ENCODE assay signal across 23 cellular contexts in the genomic region with DNA sequence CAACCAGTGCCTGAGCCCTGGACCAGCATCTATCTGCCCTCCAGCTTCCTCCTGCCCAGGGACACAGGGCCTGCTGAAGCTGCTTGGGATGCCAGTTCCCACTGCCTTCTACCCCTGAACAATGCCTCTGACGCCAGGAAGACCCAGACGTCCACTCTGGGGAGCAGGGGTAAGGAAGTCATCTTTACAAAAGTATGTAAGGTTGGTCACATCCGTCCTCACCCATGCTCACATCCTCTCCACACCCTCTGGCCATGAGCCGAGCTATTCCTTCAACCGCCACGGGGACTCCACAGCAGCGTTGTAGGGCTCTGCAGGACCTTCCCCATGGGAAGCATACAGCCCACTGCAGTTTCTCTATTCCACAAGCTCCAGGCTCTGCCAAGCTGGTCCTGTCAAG. TPM values are rescaled to one million over a fixed set of nuclear protein-coding genes. Genes with fewer than 3 reads are reported as not detected.
A peak's percentile ranks its signal among the peaks of the same experiment; 100 is the strongest.
DNase-seq lines count a peak whose midpoint lies in the region; ATAC-seq, FAIRE-seq and TF ChIP-seq lines count a peak whose summit lies in the region.
"Had no signal": no experiment of that assay in that cellular context is flagged by ENCODE, and none has a peak within 500 bp of the region (broad histone marks: within the 10 kb centered on the region; RNA-seq: fewer than 3 reads in every experiment).

No MANE protein-coding gene starts in this region.

- no peak for TF ChIP-seq CTCF in body of pancreas (IDR thresholded peaks at IDR 0.05)
- no peak for TF ChIP-seq CTCF in gastrocnemius medialis (IDR thresholded peaks at IDR 0.05 in 4 of 5, conservative IDR thresholded peaks at IDR 0.05 in 1 of 5)

- H3K4me1 ChIP-seq in body of pancreas = no peaks in the 10 kb centered on the region
- no peaks in the 10 kb centered on the region for H3K4me1 ChIP-seq in right cardiac atrium (ENCODE audit: control insufficient read depth, insufficient read depth, low read length)
- H3K4me1 ChIP-seq in gastrocnemius medialis = no peaks in the 10 kb centered on the region
- H3K4me1 ChIP-seq: A549, BLaER1, Peyer's patch had no signal

- H3K4me3 ChIP-seq in body of pancreas = no peak overlapping the region
- no peak overlapping the region for H3K4me3 ChIP-seq in right cardiac atrium (ENCODE audit: low read length)
- H3K4me3 ChIP-seq in gastrocnemius medialis = no peak overlapping the region
- no peak overlapping the region for H3K4me3 ChIP-seq in MG63
- H3K4me3 ChIP-seq: A549, BLaER1, Peyer's patch, SK-N-MC had no signal

- H3K36me3 ChIP-seq in body of pancreas (replicated peaks in 1 of 2; ENCODE audit: insufficient read depth in 1 of 2, low read depth in 2 of 2) (no peaks in the 10 kb centered on the region), gastrocnemius medialis (no peaks in the 10 kb centered on the region), MG63 (no peaks in the 10 kb centered on the region)
- H3K36me3 ChIP-seq: BLaER1, Peyer's patch had no signal

- TF ChIP-seq POLR2A in body of pancreas (IDR thresholded peaks at IDR 0.05) (no peak), gastrocnemius medialis (IDR thresholded peaks at IDR 0.05) (no peak)

- no peak overlapping the region for H3K27ac ChIP-seq in body of pancreas
- no peak overlapping the region for H3K27ac ChIP-seq in right cardiac atrium (ENCODE audit: low read length)
- H3K27ac ChIP-seq in gastrocnemius medialis = no peak overlapping the region
- H3K27ac ChIP-seq: A549, BLaER1, Peyer's patch, SK-N-MC had no signal

- H3K9me3 ChIP-seq in body of pancreas (no peaks in the 10 kb centered on the region), right cardiac atrium (ENCODE audit: control insufficient read depth, low read length) (no peaks in the 10 kb centered on the region), gastrocnemius medialis (no peaks in the 10 kb centered on the region), MG63 (no peaks in the 10 kb centered on the region)
- H3K9me3 ChIP-seq: A549, BLaER1, Peyer's patch had no signal

- FAIRE-seq in urothelium cell line (lab: Jason Lieb, UNC) = no peak
- FAIRE-seq: A549 had no signal

- intact Hi-C loops in body of pancreas (cut with DNase I) (no loop called here), Right ventricle myocardium superior (cut with DNase I) (no loop called here), right cardiac atrium (cut with DNase I) (no loop called here), gastrocnemius medialis (cut with DNase I; ENCODE audit: low total_unique reads) (no loop called here)

- in situ Hi-C loops in gastrocnemius medialis (cut with MboI; ENCODE audit: low sequenced_read_pairs in 4 of 4) = no loop called here

- H3K27me3 ChIP-seq in body of pancreas = no peaks in the 10 kb centered on the region
- H3K27me3 ChIP-seq in right cardiac atrium (ENCODE audit: control insufficient read depth, insufficient read depth) = no peaks in the 10 kb centered on the region
- H3K27me3 ChIP-seq in gastrocnemius medialis = no peaks in the 10 kb centered on the region
- H3K27me3 ChIP-seq in MG63 = no peaks in the 10 kb centered on the region; the same call in 1 of the 2 replicates
- H3K27me3 ChIP-seq: BLaER1, Peyer's patch had no signal

- 47 to 61% methylated on average over 7 of the region's 7 CpGs for WGBS in body of pancreas, 2 donors
- 55% methylated on average over 7 of the region's 7 CpGs for WGBS in right cardiac atrium

- ATAC-seq in body of pancreas = peak; percentile 60
- ATAC-seq in Right ventricle myocardium superior (ENCODE audit: poor library complexity) = peak; percentile 31
- ATAC-seq in right cardiac atrium = peak; percentile 50 to 74
- peak; percentile 30 to 51 for ATAC-seq in gastrocnemius medialis
- ATAC-seq in HG02571 (IDR thresholded peaks at IDR 0.05; ENCODE audit: unreplicated experiment) = no peak
- ATAC-seq: A549; CD8-positive, alpha-beta T cell had no signal

- DNase-seq in body of pancreas (no peak), Right ventricle myocardium superior (no peak), right cardiac atrium (no peak), gastrocnemius medialis (no peak), urothelium cell line (ENCODE audit: low spot score) (no peak), pons (ENCODE audit: low spot score) (no peak), MG63 (no peak)
- DNase-seq: Calu3; GF-D8; GOT3; Kasumi-1; MM.1S; NCI-H1092; NCI-H146; NCI-H2081; NK-92 treated with Interleukin-12 subunit alpha and Interleukin-12 subunit beta, amount 100 ng/mL, for 24 hours; Peyer's patch had no signal

RNA-seq across cellular contexts. Expression of a gene that starts 58.5 kb away (rescaled TPM):
- total RNA-seq in body of pancreas = under 1 TPM in 1 of 2 donors, not detected in 1; 0.26 TPM
- not detected for total RNA-seq in Right ventricle myocardium superior
- total RNA-seq in right cardiac atrium = not detected
- polyA plus RNA-seq in right cardiac atrium = not detected
- under 1 TPM in 1 of 4 donors, not detected in 3; 0.27 TPM for total RNA-seq in gastrocnemius medialis
- not detected in 2 replicates for total RNA-seq in MG63 (2014; rRNA removed; shearing (Covaris generic); ENCODE audit: low replicate concordance)
- total RNA-seq: CD8-positive, alpha-beta T cell; NCI-H460 had no signal
